Comparison of ENCODE assay signal across 25 cellular contexts in the genomic region with DNA sequence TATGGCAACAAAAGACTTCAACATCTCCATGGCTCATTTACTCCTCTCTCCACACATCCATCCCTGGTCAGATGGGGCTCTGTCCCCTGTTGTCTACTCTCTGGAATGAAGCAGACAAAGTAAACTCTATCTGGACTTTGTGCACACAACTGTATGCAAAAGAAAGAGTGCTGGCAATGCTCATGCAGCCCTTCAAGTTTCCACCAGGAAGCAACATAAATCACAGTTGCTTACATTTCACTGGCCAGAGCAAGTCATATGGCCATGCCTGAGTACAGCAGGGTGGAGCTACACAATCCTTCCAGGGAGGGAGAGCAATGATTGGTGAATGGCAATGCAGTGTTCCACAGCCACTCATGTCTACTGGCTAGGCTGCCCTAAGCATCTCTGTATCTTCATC. TPM values are rescaled to one million over a fixed set of nuclear protein-coding genes. Genes with fewer than 3 reads are reported as not detected.
"Had no signal": no experiment of that assay in that cellular context is flagged by ENCODE, and none has a peak within 500 bp of the region (broad histone marks: within the 10 kb centered on the region; RNA-seq: fewer than 3 reads in every experiment).

No MANE protein-coding gene starts in this region.

- FAIRE-seq: endometrium, frontal cortex, keratinocyte, urothelium cell line had no signal

- H3K9me3 ChIP-seq: esophagus squamous epithelium, ovary, psoas muscle, testis, upper lobe of left lung had no signal

- H3K27ac ChIP-seq: esophagus squamous epithelium, ovary, psoas muscle, skin epidermis, spleen, testis, tibial artery, upper lobe of left lung had no signal

- H3K36me3 ChIP-seq: esophagus squamous epithelium, ovary, spleen, tibial artery, upper lobe of left lung had no signal

- H3K27me3 ChIP-seq: ovary, testis, tibial artery, upper lobe of left lung had no signal

- DNase-seq: cortex of kidney; effector memory CD8-positive, alpha-beta T cell; erythroblast; esophagus squamous epithelium; naive thymus-derived CD4-positive, alpha-beta T cell; occipital lobe; ovary; posterior cingulate gyrus; psoas muscle; right cardiac atrium; spleen; stimulated activated CD4-positive, alpha-beta T cell treated with anti-CD3 and anti-CD28 coated beads, Interleukin-4, amount 100 ng/mL, for 4 hours; stimulated activated naive CD8-positive, alpha-beta T cell treated with anti-CD3 and anti-CD28 coated beads, Interleukin-15, Interleukin-2, amounts not matched to agents 100 U/mL and 50 U/mL, for 24 hours; substantia nigra; testis; tibial artery; upper lobe of left lung had no signal

- H3K4me1 ChIP-seq: esophagus squamous epithelium, psoas muscle, spleen, testis, tibial artery, upper lobe of left lung had no signal

- ATAC-seq: effector memory CD8-positive, alpha-beta T cell; left lobe of liver; naive thymus-derived CD4-positive, alpha-beta T cell; psoas muscle; right cardiac atrium; stimulated activated memory B cell treated with anti-CD40 and anti-IgM and Interleukin-4, amounts not matched to agents 10 μg/mL and 1 μg/mL and 100 μg/mL, for 72 hours; stimulated activated naive CD8-positive, alpha-beta T cell treated with anti-CD3 and anti-CD28 coated beads, Interleukin-15, Interleukin-2, amounts not matched to agents 100 U/mL and 50 U/mL, for 24 hours had no signal

- H3K4me3 ChIP-seq: esophagus squamous epithelium, lung, ovary, psoas muscle, skin epidermis, spleen, testis, tibial artery, upper lobe of left lung had no signal

RNA-seq across cellular contexts. Expression of a gene that starts 12.4 kb away (rescaled TPM):
- polyA plus RNA-seq: naive thymus-derived CD4-positive, alpha-beta T cell had no signal
